ENCODE assay signal across 22 cellular contexts in genomic region chr1:3073520-3074296, GRCh38. TPM values are rescaled to one million over a fixed set of nuclear protein-coding genes. Genes with fewer than 3 reads are reported as not detected.
DNase-seq lines count a peak whose midpoint lies in the region; ATAC-seq, FAIRE-seq and TF ChIP-seq lines count a peak whose summit lies in the region.
"Had no signal": no experiment of that assay in that cellular context is flagged by ENCODE, and none has a peak within 500 bp of the region (broad histone marks: within the 10 kb centered on the region; RNA-seq: fewer than 3 reads in every experiment).

No MANE protein-coding gene starts in this region.

- peaks cover 9% of the 10 kb centered on the region for H3F3A ChIP-seq in neural progenitor cell (ENCODE audit: low read depth)

- H3K27me3 Mint-ChIP-seq in neural progenitor cell (ENCODE audit: insufficient read depth, low read depth) = peaks cover 36% of the 10 kb centered on the region
- peaks cover 59 to 91% (median 64%) of the 10 kb centered on the region in 3 donors for H3K27me3 Mint-ChIP-seq in CD14-positive monocyte (ENCODE audit: low read depth in 3 of 3)

- ATAC-seq in HepG2 (no peak), right lobe of liver (no peak), left ventricle myocardium superior (peak; percentile 1), GM21529 (IDR thresholded peaks at IDR 0.05; ENCODE audit: unreplicated experiment) (no peak)
- ATAC-seq: activated CD8-positive, alpha-beta T cell treated with anti-CD3 and anti-CD28 coated beads for 36 hours; naive thymus-derived CD4-positive, alpha-beta T cell had no signal

- H3K27ac Mint-ChIP-seq in neural progenitor cell = no peak overlapping the region
- no peak overlapping the region for H3K27ac Mint-ChIP-seq in CD14-positive monocyte
- H3K27ac Mint-ChIP-seq: activated CD8-positive, alpha-beta T cell treated with anti-CD3 and anti-CD28 coated beads for 36 hours; activated T-helper 1 cell treated with anti-CD3 and anti-CD28 coated beads, Interleukin-12 subunit alpha, Interleukin-12 subunit beta, Interleukin-2, Interleukin-4 antibody, amounts not matched to agents 30 ng/mL and 10 ng/mL and 1 ng/mL, durations not matched to agents 14 hours and 24 hours and 36 hours; CD4-positive, alpha-beta memory T cell; naive thymus-derived CD4-positive, alpha-beta T cell had no signal

- no peaks in the 10 kb centered on the region for H3K36me3 Mint-ChIP-seq in neural progenitor cell
- peaks cover 0 to 2% of the 10 kb centered on the region in 2 donors for H3K36me3 Mint-ChIP-seq in CD14-positive monocyte
- H3K36me3 Mint-ChIP-seq: CD4-positive, alpha-beta memory T cell had no signal

- TF ChIP-seq POLR2A in HepG2 (IDR thresholded peaks at IDR 0.05; ENCODE audit: insufficient read depth in 1 of 2, low read depth in 2 of 2, low read length in 2 of 2) (no peak), right lobe of liver (IDR thresholded peaks at IDR 0.05) (no peak)

- no peak for TF ChIP-seq EP300 in HepG2 (IDR thresholded peaks at IDR 0.05; ENCODE audit: low read depth in 2 of 2, low read length in 2 of 2)
- TF ChIP-seq EP300 in HepG2 (CRISPR knock-in tag; IDR thresholded peaks at IDR 0.05; ENCODE audit: borderline replicate concordance) = no peak

- DNase-seq in HepG2 (ENCODE audit: low spot score) (no peak), right lobe of liver (no peak), left ventricle myocardium superior (peak; percentile 36), neural progenitor cell (ENCODE audit: low spot score) (peak; percentile 62), SIG-M5 treated with dmso at 0.1 percent for 504 hours (lab: John Stamatoyannopoulos, UW; ENCODE audit: unreplicated experiment) (no peak), ACHN (no peak), CD14-positive monocyte (ENCODE audit: low spot score) (no peak)
- DNase-seq: activated CD8-positive, alpha-beta T cell treated with anti-CD3 and anti-CD28 coated beads for 36 hours; CD4-positive, alpha-beta memory T cell; esophagus squamous epithelium; naive thymus-derived CD4-positive, alpha-beta T cell; NCI-H1048; NCI-H748 treated with DMSO at 0.1 percent for 48 hours; stimulated activated CD4-positive, alpha-beta T cell treated with anti-CD3 and anti-CD28 coated beads, Interleukin-4, amount 100 ng/mL, for 1 hour; transverse colon had no signal

- peaks cover 2% of the 10 kb centered on the region for H3K79me2 ChIP-seq in HepG2 (ENCODE audit: insufficient read depth, low read length)
- H3K79me2 ChIP-seq in neural progenitor cell (ENCODE audit: low read depth) = no peaks in the 10 kb centered on the region

- intact Hi-C loops in HepG2 (cut with micrococcal nuclease; ENCODE audit: unreplicated experiment) (no loop called here), right lobe of liver (cut with DNase I) (no loop called here), left ventricle myocardium superior (cut with micrococcal nuclease) (no loop called here), CD14-positive monocyte (cut with micrococcal nuclease) (no loop called here)

- no peak for TF ChIP-seq RAD21 in HepG2 (CRISPR knock-in tag; IDR thresholded peaks at IDR 0.05)

- BruUV-seq in HepG2 (replicated peaks; lab: Mats Ljungman, UMichigan) = no TSS peak

- H3K4me3 Mint-ChIP-seq in neural progenitor cell (peak overlapping the region; percentile 71), CD14-positive monocyte (peak overlapping the region in 1 of 2 donors; percentile 56)
- H3K4me3 Mint-ChIP-seq: activated CD8-positive, alpha-beta T cell treated with anti-CD3 and anti-CD28 coated beads for 36 hours; activated T-helper 1 cell treated with anti-CD3 and anti-CD28 coated beads, Interleukin-12 subunit alpha, Interleukin-12 subunit beta, Interleukin-2, Interleukin-4 antibody, amounts not matched to agents 30 ng/mL and 10 ng/mL and 1 ng/mL, durations not matched to agents 14 hours and 24 hours and 36 hours; CD4-positive, alpha-beta memory T cell had no signal

- H3K4me3 ChIP-seq in HepG2 (replicated peaks in 1 of 3; ENCODE audit: insufficient read depth in 1 of 3, low read depth in 2 of 3, low read length in 3 of 3) (no peak overlapping the region), right lobe of liver (no peak overlapping the region), neural progenitor cell (peak overlapping the region; percentile 39)
- H3K4me3 ChIP-seq: HAP-1, transverse colon had no signal

- H3K9me3 ChIP-seq in HepG2 (ENCODE audit: low read length) (no peaks in the 10 kb centered on the region), right lobe of liver (no peaks in the 10 kb centered on the region), neural progenitor cell (ENCODE audit: low read depth) (no peaks in the 10 kb centered on the region)
- H3K9me3 ChIP-seq: esophagus squamous epithelium, HAP-1, transverse colon had no signal

- H2AFZ ChIP-seq in HepG2 (ENCODE audit: low read length) (no peak overlapping the region), neural progenitor cell (replicated peaks) (no peak overlapping the region)

- H3K4me1 Mint-ChIP-seq in neural progenitor cell = peaks cover 40% of the 10 kb centered on the region
- peaks cover 8% of the 10 kb centered on the region for H3K4me1 Mint-ChIP-seq in CD14-positive monocyte

- no peak overlapping the region for H3K27ac ChIP-seq in HepG2 (ENCODE audit: extremely low read length, insufficient read depth, low read length)
- no peak overlapping the region for H3K27ac ChIP-seq in right lobe of liver
- H3K27ac ChIP-seq in neural progenitor cell = no peak overlapping the region
- H3K27ac ChIP-seq: transverse colon had no signal

- TF ChIP-seq CTCF in HepG2 (CRISPR knock-in tag; IDR thresholded peaks at IDR 0.05) (no peak), right lobe of liver (IDR thresholded peaks at IDR 0.05) (no peak), neural progenitor cell (IDR thresholded peaks at IDR 0.05) (no peak), CD14-positive monocyte (IDR thresholded peaks at IDR 0.05) (no peak)

- H3K27me3 ChIP-seq in HepG2 (ENCODE audit: control insufficient read depth in 1 of 2, insufficient read depth in 2 of 2, low read length in 2 of 2) (peaks cover 8 to 20% of the 10 kb centered on the region in 2 experiments), right lobe of liver (peaks cover 0 to 13% of the 10 kb centered on the region in 2 donors), neural progenitor cell (peaks cover 72% of the 10 kb centered on the region)

- H3K4me2 ChIP-seq in HepG2 (ENCODE audit: low read depth, low read length) (no peak overlapping the region), neural progenitor cell (peak overlapping the region; percentile 84)

- H3K9me3 Mint-ChIP-seq in neural progenitor cell = no peaks in the 10 kb centered on the region
- peaks cover 0 to 15% (median 2%) of the 10 kb centered on the region in 7 donors for H3K9me3 Mint-ChIP-seq in CD14-positive monocyte
- H3K9me3 Mint-ChIP-seq: activated CD8-positive, alpha-beta T cell treated with anti-CD3 and anti-CD28 coated beads for 36 hours; activated T-helper 1 cell treated with anti-CD3 and anti-CD28 coated beads, Interleukin-12 subunit alpha, Interleukin-12 subunit beta, Interleukin-2, Interleukin-4 antibody, amounts not matched to agents 30 ng/mL and 10 ng/mL and 1 ng/mL, durations not matched to agents 14 hours and 24 hours and 36 hours; CD4-positive, alpha-beta memory T cell; naive thymus-derived CD4-positive, alpha-beta T cell had no signal

- CTCF ChIA-PET in HepG2 (lab: Yijun Ruan, JAX; ENCODE audit: low intra/inter-chr PET ratio, low total read pairs) = no interaction called here

- H4K20me1 ChIP-seq in HepG2 (ENCODE audit: insufficient read depth, low read length) = no peaks in the 10 kb centered on the region
- H4K20me1 ChIP-seq in neural progenitor cell (ENCODE audit: low read depth) = peaks cover 40% of the 10 kb centered on the region

- H3K4me1 ChIP-seq in HepG2 (ENCODE audit: insufficient read depth, low read length) (peaks cover 20% of the 10 kb centered on the region), right lobe of liver (peaks cover 0 to 10% (median 0%) of the 10 kb centered on the region in 4 donors), neural progenitor cell (peaks cover 48% of the 10 kb centered on the region)

- WGBS in HepG2 (ENCODE audit: low lambda C conversion rate) = 92% methylated on average over 60 of the region's 77 CpGs
- WGBS in right lobe of liver (ENCODE audit: insufficient coverage, low coverage, low lambda C conversion rate, missing lambda C conversion rate) = 26% methylated on average over 18 of the region's 77 CpGs

- H3K36me3 ChIP-seq in HepG2 (replicated peaks in 1 of 2; ENCODE audit: control insufficient read depth in 1 of 2, insufficient read depth in 2 of 2, low read length in 2 of 2) (no peaks in the 10 kb centered on the region), right lobe of liver (no peaks in the 10 kb centered on the region), neural progenitor cell (no peaks in the 10 kb centered on the region)
- H3K36me3 ChIP-seq: esophagus squamous epithelium, HAP-1, transverse colon had no signal

- no peak for FAIRE-seq in HepG2 (lab: Jason Lieb, UNC)
- FAIRE-seq: colon had no signal

- no peak overlapping the region for H3K9ac ChIP-seq in HepG2 (ENCODE audit: insufficient read depth, low read depth, low read length)
- H3K9ac ChIP-seq in neural progenitor cell = no peak overlapping the region

- POLR2A ChIA-PET in HepG2 (lab: Yijun Ruan, JAX) = no interaction called here

- in situ Hi-C loops in HepG2 (cut with HindIII; ENCODE audit: extremely low pct_ligation_motif_present, low pct_unique_long_range_greater_than_20kb) = loop anchor here (25.0 kb wide), 1 partner anchor 214 kb away; no protein-coding TSS in a partner anchor
- in situ Hi-C loops in ACHN (cut with HindIII; ENCODE audit: low pct_ligation_motif_present, low pct_unique_long_range_greater_than_20kb, low sequenced_read_pairs) = no loop called here

RNA-seq across cellular contexts. Expression of gene PRDM16, which starts 4.7 kb away (rescaled TPM):
- total RNA-seq in HepG2 (2016; rRNA removed; fragmentation: Illumina TruSeq; extraction: Trizol) (0.13 and 0.15 TPM in 2 replicates), right lobe of liver (under 1 TPM; 0.06 to 0.75 (median 0.28) TPM), left ventricle myocardium superior (17.7 TPM), neural progenitor cell (ENCODE audit: low replicate concordance) (1.9 and 2.0 TPM in 2 replicates)
- total RNA-seq in HepG2 (2016; cell fraction: cytosol; rRNA removed; fragmentation: Illumina TruSeq; extraction: Trizol; ENCODE audit: low read depth) = under 0.01 and 0.35 TPM in 2 replicates
- total RNA-seq in HepG2 (2016; cell fraction: insoluble cytoplasmic fraction; rRNA removed; fragmentation: Illumina TruSeq; extraction: Trizol) = 0.21 and 0.24 TPM in 2 replicates
- total RNA-seq in HepG2 (2016; cell fraction: membrane; rRNA removed; fragmentation: Illumina TruSeq; extraction: Trizol) = 0.19 and 0.24 TPM in 2 replicates
- 0.12 and 1.1 TPM in 2 replicates for total RNA-seq in HepG2 (2016; cell fraction: nucleus; rRNA removed; fragmentation: Illumina TruSeq; extraction: Trizol)
- polyA plus RNA-seq in HepG2 (2011; rRNA removed) (0.81 and 1.5 TPM in 2 replicates), CD14-positive monocyte (not detected)
- polyA plus RNA-seq in HepG2 (2011; cell fraction: cytosol; rRNA removed) = 0.96 and 1.0 TPM in 2 replicates
- 5.9 and 6.8 TPM in 2 replicates for polyA plus RNA-seq in HepG2 (2011; cell fraction: nucleus; rRNA removed)
- 1.7 and 1.8 TPM in 2 replicates for polyA plus RNA-seq in HepG2 (2012)
- not detected in 2 replicates for polyA plus RNA-seq in HepG2 (2016; cell fraction: cytosol; fragmentation: Illumina TruSeq; extraction: Trizol; ENCODE audit: low read depth)
- 0.15 and 0.46 TPM in 2 replicates for polyA plus RNA-seq in HepG2 (2016; cell fraction: insoluble cytoplasmic fraction; fragmentation: Illumina TruSeq; extraction: Trizol; ENCODE audit: low read depth)
- polyA plus RNA-seq in HepG2 (2016; cell fraction: membrane; fragmentation: Illumina TruSeq; extraction: Trizol; ENCODE audit: low read depth) = 0.13 TPM in 1 of 2 replicates, not detected in the other
- polyA plus RNA-seq in HepG2 (2016; cell fraction: nucleus; fragmentation: Illumina TruSeq; extraction: Trizol; ENCODE audit: insufficient read depth, low read depth) = 0.34 and 0.47 TPM in 2 replicates
- polyA minus RNA-seq in HepG2 (2011; rRNA and poly(A)+ RNA removed; ENCODE audit: low replicate concordance) = 0.40 TPM in 1 of 2 replicates, not detected in the other
- 0.79 and 1.1 TPM in 2 replicates for polyA minus RNA-seq in HepG2 (2011; cell fraction: cytosol; rRNA and poly(A)+ RNA removed)
- polyA minus RNA-seq in HepG2 (2011; cell fraction: nucleus; rRNA and poly(A)+ RNA removed) = 2.1 and 2.4 TPM in 2 replicates
- total RNA-seq: activated T-helper 1 cell treated with anti-CD3 and anti-CD28 coated beads, Interleukin-12 subunit alpha, Interleukin-12 subunit beta, Interleukin-2, Interleukin-4 antibody, amounts not matched to agents 30 ng/mL and 10 ng/mL and 1 ng/mL, durations not matched to agents 14 hours and 24 hours and 36 hours; CD4-positive, alpha-beta memory T cell had no signal
- polyA plus RNA-seq: CD4-positive, alpha-beta memory T cell; naive thymus-derived CD4-positive, alpha-beta T cell had no signal

RNA-seq across cellular contexts. Expression of gene ACTRT2, which starts 52.4 kb away (rescaled TPM):
- total RNA-seq in HepG2 (2016; rRNA removed; fragmentation: Illumina TruSeq; extraction: Trizol) = not detected in 2 replicates
- total RNA-seq in HepG2 (2016; cell fraction: cytosol; rRNA removed; fragmentation: Illumina TruSeq; extraction: Trizol; ENCODE audit: low read depth) = not detected in 2 replicates
- total RNA-seq in HepG2 (2016; cell fraction: insoluble cytoplasmic fraction; rRNA removed; fragmentation: Illumina TruSeq; extraction: Trizol) = not detected in 2 replicates
- not detected in 2 replicates for total RNA-seq in HepG2 (2016; cell fraction: membrane; rRNA removed; fragmentation: Illumina TruSeq; extraction: Trizol)
- not detected in 2 replicates for total RNA-seq in HepG2 (2016; cell fraction: nucleus; rRNA removed; fragmentation: Illumina TruSeq; extraction: Trizol)
- polyA plus RNA-seq in HepG2 (2011; rRNA removed) = not detected in 2 replicates
- not detected in 2 replicates for polyA plus RNA-seq in HepG2 (2011; cell fraction: cytosol; rRNA removed)
- polyA plus RNA-seq in HepG2 (2011; cell fraction: nucleus; rRNA removed) = not detected in 2 replicates
- not detected in 2 replicates for polyA plus RNA-seq in HepG2 (2012)
- not detected in 2 replicates for polyA plus RNA-seq in HepG2 (2016; cell fraction: cytosol; fragmentation: Illumina TruSeq; extraction: Trizol; ENCODE audit: low read depth)
- not detected in 2 replicates for polyA plus RNA-seq in HepG2 (2016; cell fraction: insoluble cytoplasmic fraction; fragmentation: Illumina TruSeq; extraction: Trizol; ENCODE audit: low read depth)
- not detected in 2 replicates for polyA plus RNA-seq in HepG2 (2016; cell fraction: membrane; fragmentation: Illumina TruSeq; extraction: Trizol; ENCODE audit: low read depth)
- not detected in 2 replicates for polyA plus RNA-seq in HepG2 (2016; cell fraction: nucleus; fragmentation: Illumina TruSeq; extraction: Trizol; ENCODE audit: insufficient read depth, low read depth)
- polyA minus RNA-seq in HepG2 (2011; rRNA and poly(A)+ RNA removed; ENCODE audit: low replicate concordance) = not detected in 2 replicates
- polyA minus RNA-seq in HepG2 (2011; cell fraction: cytosol; rRNA and poly(A)+ RNA removed) = not detected in 2 replicates
- polyA minus RNA-seq in HepG2 (2011; cell fraction: nucleus; rRNA and poly(A)+ RNA removed) = not detected in 2 replicates
- total RNA-seq in right lobe of liver = not detected
- not detected for total RNA-seq in left ventricle myocardium superior
- not detected in 2 replicates for total RNA-seq in neural progenitor cell (ENCODE audit: low replicate concordance)
- not detected for polyA plus RNA-seq in CD14-positive monocyte
- total RNA-seq: A673; activated CD8-positive, alpha-beta T cell treated with anti-CD3 and anti-CD28 coated beads for 36 hours; activated T-helper 1 cell treated with anti-CD3 and anti-CD28 coated beads, Interleukin-12 subunit alpha, Interleukin-12 subunit beta, Interleukin-2, Interleukin-4 antibody, amounts not matched to agents 30 ng/mL and 10 ng/mL and 1 ng/mL, durations not matched to agents 14 hours and 24 hours and 36 hours; CD4-positive, alpha-beta memory T cell; esophagus squamous epithelium; liver; naive thymus-derived CD4-positive, alpha-beta T cell; renal cortical epithelial cell; transverse colon had no signal
- polyA plus RNA-seq: CD4-positive, alpha-beta memory T cell; liver; naive thymus-derived CD4-positive, alpha-beta T cell had no signal

Comparison
In these comparisons a context has a peak if more than half of its experiments do, and no peak if none do; other contexts are left out.
1. DNase-seq: peak in left ventricle myocardium superior (single experiment) and neural progenitor cell (single experiment); none in HepG2 (single experiment), right lobe of liver (0 of 3), SIG-M5 treated with dmso at 0.1 percent for 504 hours (single experiment), ACHN (single experiment) and CD14-positive monocyte (single experiment).